In the genomic region with DNA sequence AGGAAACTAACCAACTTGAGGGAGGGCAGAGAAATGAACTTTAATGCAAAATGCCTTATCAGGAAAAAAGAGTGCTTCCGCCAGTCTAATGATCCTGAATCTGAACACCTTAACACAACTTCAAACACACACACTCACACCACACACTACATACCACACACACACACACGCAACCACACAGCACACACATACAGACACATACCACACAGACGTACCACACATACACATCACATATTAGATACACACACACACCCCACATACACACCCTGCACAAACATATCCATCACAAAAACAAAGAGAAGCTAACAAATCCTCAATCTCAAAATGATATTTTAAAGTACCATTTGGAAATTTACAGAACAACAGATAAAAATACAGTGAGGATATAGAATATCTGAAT, we compare ENCODE assay signal across 2 cellular contexts.
TF ChIP-seq lines count a peak whose summit lies in the region.

No MANE protein-coding gene starts in this region.

TF ChIP-seq in HEK293, 187 proteins besides CTCF, POLR2A, EP300 and RAD21 (continued from another document):
- no peak for TF ChIP-seq ZNF624 (tag by site-specific recombination; IDR thresholded peaks at IDR 0.05)
- TF ChIP-seq ZBTB10 (tag by site-specific recombination; IDR thresholded peaks at IDR 0.05): no peak
- no peak for TF ChIP-seq ZFP3 (tag by site-specific recombination; IDR thresholded peaks at IDR 0.05; ENCODE audit: low read depth)
- 0 out of 2 replicates have a peak, but pooled peaks have one; percentile 22 for TF ChIP-seq ZNF157 (tag by site-specific recombination; IDR thresholded peaks at IDR 0.05)
- TF ChIP-seq WT1 (tag by site-specific recombination; IDR thresholded peaks at IDR 0.05): no peak
- no peak for TF ChIP-seq ZNF777 (tag by site-specific recombination; IDR thresholded peaks at IDR 0.05; ENCODE audit: borderline replicate concordance)
- no peak for TF ChIP-seq ZNF837 (tag by site-specific recombination; IDR thresholded peaks at IDR 0.05)
- TF ChIP-seq ZNF138 (tag by site-specific recombination; IDR thresholded peaks at IDR 0.05; ENCODE audit: borderline replicate concordance): no peak
- no peak for TF ChIP-seq PRDM10 (tag by site-specific recombination; IDR thresholded peaks at IDR 0.05)
- TF ChIP-seq ZBTB1 (tag by site-specific recombination; IDR thresholded peaks at IDR 0.05): no peak
- TF ChIP-seq, protein P1, sequence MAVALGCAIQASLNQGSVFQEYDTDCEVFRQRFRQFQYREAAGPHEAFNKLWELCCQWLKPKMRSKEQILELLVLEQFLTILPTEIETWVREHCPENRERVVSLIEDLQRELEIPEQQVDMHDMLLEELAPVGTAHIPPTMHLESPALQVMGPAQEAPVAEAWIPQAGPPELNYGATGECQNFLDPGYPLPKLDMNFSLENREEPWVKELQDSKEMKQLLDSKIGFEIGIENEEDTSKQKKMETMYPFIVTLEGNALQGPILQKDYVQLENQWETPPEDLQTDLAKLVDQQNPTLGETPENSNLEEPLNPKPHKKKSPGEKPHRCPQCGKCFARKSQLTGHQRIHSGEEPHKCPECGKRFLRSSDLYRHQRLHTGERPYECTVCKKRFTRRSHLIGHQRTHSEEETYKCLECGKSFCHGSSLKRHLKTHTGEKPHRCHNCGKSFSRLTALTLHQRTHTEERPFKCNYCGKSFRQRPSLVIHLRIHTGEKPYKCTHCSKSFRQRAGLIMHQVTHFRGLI (tag by site-specific recombination; IDR thresholded peaks at IDR 0.05): no peak
- TF ChIP-seq ZNF785 (tag by site-specific recombination; IDR thresholded peaks at IDR 0.05): no peak
- TF ChIP-seq SETDB1 (IDR thresholded peaks at IDR 0.05; ENCODE audit: insufficient read length, low read length): no peak
- TF ChIP-seq MEIS1 (CRISPR knock-in tag; IDR thresholded peaks at IDR 0.05; ENCODE audit: borderline replicate concordance): no peak
- TF ChIP-seq ZSCAN4 (tag by site-specific recombination; IDR thresholded peaks at IDR 0.05): peak; percentile 42
- no peak for TF ChIP-seq ZFP69B (tag by site-specific recombination; IDR thresholded peaks at IDR 0.05)
- TF ChIP-seq ZNF221 (tag by site-specific recombination; IDR thresholded peaks at IDR 0.05; ENCODE audit: borderline replicate concordance): no peak

TF ChIP-seq in K562, 482 proteins besides CTCF, POLR2A, EP300 and RAD21 (continued from another document):
- no peak for TF ChIP-seq MEIS2 (IDR thresholded peaks at IDR 0.05; ENCODE audit: partially characterized antibody)
- no peak for TF ChIP-seq NFE2L1 (tag; IDR thresholded peaks at IDR 0.05; ENCODE audit: borderline replicate concordance, low read depth)
- TF ChIP-seq, protein P2, sequence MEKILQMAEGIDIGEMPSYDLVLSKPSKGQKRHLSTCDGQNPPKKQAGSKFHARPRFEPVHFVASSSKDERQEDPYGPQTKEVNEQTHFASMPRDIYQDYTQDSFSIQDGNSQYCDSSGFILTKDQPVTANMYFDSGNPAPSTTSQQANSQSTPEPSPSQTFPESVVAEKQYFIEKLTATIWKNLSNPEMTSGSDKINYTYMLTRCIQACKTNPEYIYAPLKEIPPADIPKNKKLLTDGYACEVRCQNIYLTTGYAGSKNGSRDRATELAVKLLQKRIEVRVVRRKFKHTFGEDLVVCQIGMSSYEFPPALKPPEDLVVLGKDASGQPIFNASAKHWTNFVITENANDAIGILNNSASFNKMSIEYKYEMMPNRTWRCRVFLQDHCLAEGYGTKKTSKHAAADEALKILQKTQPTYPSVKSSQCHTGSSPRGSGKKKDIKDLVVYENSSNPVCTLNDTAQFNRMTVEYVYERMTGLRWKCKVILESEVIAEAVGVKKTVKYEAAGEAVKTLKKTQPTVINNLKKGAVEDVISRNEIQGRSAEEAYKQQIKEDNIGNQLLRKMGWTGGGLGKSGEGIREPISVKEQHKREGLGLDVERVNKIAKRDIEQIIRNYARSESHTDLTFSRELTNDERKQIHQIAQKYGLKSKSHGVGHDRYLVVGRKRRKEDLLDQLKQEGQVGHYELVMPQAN (IDR thresholded peaks at IDR 0.05; ENCODE audit: borderline replicate concordance): 0 out of 2 replicates have a peak, but pooled peaks have one; percentile 25
- TF ChIP-seq ZNF316 (IDR thresholded peaks at IDR 0.05): peak; percentile 36
- TF ChIP-seq ETS2 (tag; IDR thresholded peaks at IDR 0.05; ENCODE audit: borderline replicate concordance, poor library complexity, severe bottlenecking): no peak
- no peak for TF ChIP-seq ELF2 (CRISPR knock-in tag; IDR thresholded peaks at IDR 0.05)
- peak; percentile 27 for TF ChIP-seq ARHGAP35 (IDR thresholded peaks at IDR 0.05; ENCODE audit: partially characterized antibody)
- 0 out of 2 replicates have a peak, but pooled peaks have one; percentile 44 for TF ChIP-seq HLTF (IDR thresholded peaks at IDR 0.05)
- no peak for TF ChIP-seq ZNF696 (CRISPR knock-in tag; conservative IDR thresholded peaks at IDR 0.05)
- no peak for TF ChIP-seq ESRRA (IDR thresholded peaks at IDR 0.05; ENCODE audit: borderline replicate concordance, low read depth)
- peak; percentile 53; the same call in 1 of the 2 replicates for TF ChIP-seq HDGF (IDR thresholded peaks at IDR 0.05)
- TF ChIP-seq NBN (IDR thresholded peaks at IDR 0.05; ENCODE audit: low read depth): no peak
- TF ChIP-seq XRCC3 (IDR thresholded peaks at IDR 0.05): no peak
- no peak for TF ChIP-seq FOSL1 (tag; conservative IDR thresholded peaks at IDR 0.05)
- TF ChIP-seq, protein P3, sequence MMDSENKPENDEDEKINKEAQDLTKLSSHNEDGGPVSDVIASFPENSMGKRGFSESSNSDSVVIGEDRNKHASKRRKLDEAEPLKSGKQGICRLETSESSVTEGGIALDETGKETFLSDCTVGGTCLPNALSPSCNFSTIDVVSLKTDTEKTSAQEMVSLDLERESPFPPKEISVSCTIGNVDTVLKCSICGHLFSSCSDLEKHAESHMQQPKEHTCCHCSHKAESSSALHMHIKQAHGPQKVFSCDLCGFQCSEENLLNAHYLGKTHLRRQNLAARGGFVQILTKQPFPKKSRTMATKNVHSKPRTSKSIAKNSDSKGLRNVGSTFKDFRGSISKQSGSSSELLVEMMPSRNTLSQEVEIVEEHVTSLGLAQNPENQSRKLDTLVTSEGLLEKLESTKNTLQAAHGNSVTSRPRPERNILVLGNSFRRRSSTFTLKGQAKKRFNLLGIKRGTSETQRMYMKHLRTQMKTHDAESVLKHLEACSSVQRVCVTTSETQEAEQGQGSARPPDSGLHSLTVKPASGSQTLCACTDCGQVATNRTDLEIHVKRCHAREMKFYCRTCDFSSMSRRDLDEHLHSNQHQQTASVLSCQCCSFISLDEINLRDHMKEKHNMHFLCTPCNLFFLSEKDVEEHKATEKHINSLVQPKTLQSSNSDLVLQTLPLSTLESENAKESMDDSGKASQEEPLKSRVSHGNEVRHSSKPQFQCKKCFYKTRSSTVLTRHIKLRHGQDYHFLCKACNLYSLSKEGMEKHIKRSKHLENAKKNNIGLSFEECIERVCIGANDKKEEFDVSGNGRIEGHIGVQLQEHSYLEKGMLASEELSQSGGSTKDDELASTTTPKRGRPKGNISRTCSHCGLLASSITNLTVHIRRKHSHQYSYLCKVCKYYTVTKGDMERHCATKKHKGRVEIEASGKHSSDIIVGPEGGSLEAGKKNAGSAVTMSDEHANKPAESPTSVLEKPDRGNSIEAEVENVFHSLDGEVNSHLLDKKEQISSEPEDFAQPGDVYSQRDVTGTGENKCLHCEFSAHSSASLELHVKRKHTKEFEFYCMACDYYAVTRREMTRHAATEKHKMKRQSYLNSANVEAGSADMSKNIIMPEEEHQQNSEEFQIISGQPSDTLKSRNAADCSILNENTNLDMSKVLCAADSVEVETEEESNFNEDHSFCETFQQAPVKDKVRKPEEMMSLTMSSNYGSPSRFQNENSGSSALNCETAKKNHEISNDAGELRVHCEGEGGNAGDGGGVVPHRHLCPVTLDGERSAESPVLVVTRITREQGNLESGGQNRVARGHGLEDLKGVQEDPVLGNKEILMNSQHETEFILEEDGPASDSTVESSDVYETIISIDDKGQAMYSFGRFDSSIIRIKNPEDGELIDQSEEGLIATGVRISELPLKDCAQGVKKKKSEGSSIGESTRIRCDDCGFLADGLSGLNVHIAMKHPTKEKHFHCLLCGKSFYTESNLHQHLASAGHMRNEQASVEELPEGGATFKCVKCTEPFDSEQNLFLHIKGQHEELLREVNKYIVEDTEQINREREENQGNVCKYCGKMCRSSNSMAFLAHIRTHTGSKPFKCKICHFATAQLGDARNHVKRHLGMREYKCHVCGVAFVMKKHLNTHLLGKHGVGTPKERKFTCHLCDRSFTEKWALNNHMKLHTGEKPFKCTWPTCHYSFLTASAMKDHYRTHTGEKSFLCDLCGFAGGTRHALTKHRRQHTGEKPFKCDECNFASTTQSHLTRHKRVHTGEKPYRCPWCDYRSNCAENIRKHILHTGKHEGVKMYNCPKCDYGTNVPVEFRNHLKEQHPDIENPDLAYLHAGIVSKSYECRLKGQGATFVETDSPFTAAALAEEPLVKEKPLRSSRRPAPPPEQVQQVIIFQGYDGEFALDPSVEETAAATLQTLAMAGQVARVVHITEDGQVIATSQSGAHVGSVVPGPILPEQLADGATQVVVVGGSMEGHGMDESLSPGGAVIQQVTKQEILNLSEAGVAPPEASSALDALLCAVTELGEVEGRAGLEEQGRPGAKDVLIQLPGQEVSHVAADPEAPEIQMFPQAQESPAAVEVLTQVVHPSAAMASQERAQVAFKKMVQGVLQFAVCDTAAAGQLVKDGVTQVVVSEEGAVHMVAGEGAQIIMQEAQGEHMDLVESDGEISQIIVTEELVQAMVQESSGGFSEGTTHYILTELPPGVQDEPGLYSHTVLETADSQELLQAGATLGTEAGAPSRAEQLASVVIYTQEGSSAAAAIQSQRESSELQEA (IDR thresholded peaks at IDR 0.05; ENCODE audit: low read depth): peak; percentile 27; the same call in 1 of the 2 replicates
- no peak for TF ChIP-seq CBFA2T3 (IDR thresholded peaks at IDR 0.05)
- TF ChIP-seq ZNF324 (CRISPR knock-in tag; IDR thresholded peaks at IDR 0.05): no peak
- no peak for TF ChIP-seq TOE1 (IDR thresholded peaks at IDR 0.05; ENCODE audit: borderline replicate concordance)
- no peak for TF ChIP-seq TOE1 (CRISPR knock-in tag; IDR thresholded peaks at IDR 0.05; ENCODE audit: borderline replicate concordance, low read depth)
- TF ChIP-seq ATF1 (CRISPR knock-in tag; IDR thresholded peaks at IDR 0.05): no peak
- no peak for TF ChIP-seq ATF1 (tag; IDR thresholded peaks at IDR 0.05)
- no peak for TF ChIP-seq NFIC (IDR thresholded peaks at IDR 0.05)
- no peak for TF ChIP-seq CTBP1 (IDR thresholded peaks at IDR 0.05; ENCODE audit: borderline replicate concordance)
- no peak for TF ChIP-seq ZKSCAN8 (CRISPR knock-in tag; IDR thresholded peaks at IDR 0.05)
- TF ChIP-seq MLLT1 (IDR thresholded peaks at IDR 0.05): peak; percentile 25 to 50; a peak in 1 of 4 replicates
- TF ChIP-seq BCOR (IDR thresholded peaks at IDR 0.05): no peak
- TF ChIP-seq GABPB1 (CRISPR knock-in tag; IDR thresholded peaks at IDR 0.05): no peak
- no peak for TF ChIP-seq ZNF280B (CRISPR knock-in tag; IDR thresholded peaks at IDR 0.05)
- peak; percentile 76; the same call in 1 of the 2 replicates for TF ChIP-seq LARP7 (IDR thresholded peaks at IDR 0.05)
- TF ChIP-seq ZNF79 (CRISPR knock-in tag; IDR thresholded peaks at IDR 0.05; ENCODE audit: low read depth): no peak
- no peak for TF ChIP-seq RBM39 (optimal IDR thresholded peaks at IDR 0.05; ENCODE audit: low read depth, low read length)
- TF ChIP-seq PHB2 (IDR thresholded peaks at IDR 0.05; ENCODE audit: low read depth): peak; percentile 32; the same call in 1 of the 2 replicates
- peak; percentile 48 for TF ChIP-seq NCOA4 (IDR thresholded peaks at IDR 0.05; ENCODE audit: partially characterized antibody)
- TF ChIP-seq FUS (optimal IDR thresholded peaks at IDR 0.05; ENCODE audit: low read depth, low read length): no peak
- TF ChIP-seq NFE2 (IDR thresholded peaks at IDR 0.05; ENCODE audit: low read depth): no peak
- no peak for TF ChIP-seq ZNF280A (IDR thresholded peaks at IDR 0.05; ENCODE audit: low read depth, partially characterized antibody)
- TF ChIP-seq EHMT2 (IDR thresholded peaks at IDR 0.05): peak; percentile 54; the same call in 1 of the 2 replicates
- TF ChIP-seq SUPT5H (IDR thresholded peaks at IDR 0.05): no peak
- TF ChIP-seq SAFB (IDR thresholded peaks at IDR 0.05; ENCODE audit: borderline replicate concordance, low read depth, low read length): no peak
- no peak for TF ChIP-seq RBFOX2 (IDR thresholded peaks at IDR 0.05; ENCODE audit: low read depth, low read length)
- TF ChIP-seq DDX20 (tag; IDR thresholded peaks at IDR 0.05; ENCODE audit: low read depth): no peak
- TF ChIP-seq PYGO2 (tag; IDR thresholded peaks at IDR 0.05): no peak
- TF ChIP-seq E2F3 (CRISPR knock-in tag; IDR thresholded peaks at IDR 0.05): no peak
- TF ChIP-seq U2AF2 (optimal IDR thresholded peaks at IDR 0.05; ENCODE audit: low read depth, low read length): no peak
- TF ChIP-seq ZNF175 (CRISPR knock-in tag; IDR thresholded peaks at IDR 0.05; ENCODE audit: low read depth): no peak
- no peak for TF ChIP-seq SMAD4 (CRISPR knock-in tag; conservative IDR thresholded peaks at IDR 0.05)
- TF ChIP-seq TRIM24 (IDR thresholded peaks at IDR 0.05): 0 out of 4 replicates have a peak, but pooled peaks of 1 of the 2 experiments have one; percentile 45
